In the genomic region with DNA sequence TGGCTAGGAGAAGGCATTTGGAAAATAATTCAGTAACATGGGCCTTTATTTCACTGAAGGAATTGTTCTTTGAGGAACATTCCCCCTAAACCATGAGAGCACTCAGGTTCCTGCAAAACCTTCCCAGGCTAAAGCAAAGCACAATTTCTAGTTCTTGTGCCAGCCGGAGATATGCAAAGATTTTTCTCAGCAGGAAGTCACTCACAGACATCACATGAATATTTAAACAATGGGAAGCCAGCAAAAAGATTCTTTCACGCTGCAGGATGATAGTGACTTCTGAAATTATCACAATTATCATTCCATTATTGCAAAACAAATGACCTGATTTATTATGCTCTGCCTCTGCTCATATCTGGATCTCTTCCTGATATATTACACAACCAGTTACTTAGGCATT, we compare ENCODE assay signal across 18 cellular contexts.
"Had no signal": no experiment of that assay in that cellular context is flagged by ENCODE, and none has a peak within 500 bp of the region (broad histone marks: within the 10 kb centered on the region; RNA-seq: fewer than 3 reads in every experiment).

No MANE protein-coding gene starts in this region.

- H3K36me3 ChIP-seq: ascending aorta, heart left ventricle, right atrium auricular region, tibial artery, uterus had no signal

- H3K27me3 Mint-ChIP-seq: activated T-helper 17 cell treated with anti-CD3 and anti-CD28 coated beads, Interleukin-2, amount 50 U/mL, for 72 hours; effector memory CD8-positive, alpha-beta T cell; stimulated activated memory B cell treated with anti-CD40 and anti-IgM and Interleukin-4, amounts not matched to agents 10 μg/mL and 1 μg/mL and 100 μg/mL, for 72 hours had no signal

- H3K4me1 Mint-ChIP-seq: stimulated activated memory B cell treated with anti-CD40 and anti-IgM and Interleukin-4, amounts not matched to agents 10 μg/mL and 1 μg/mL and 100 μg/mL, for 72 hours had no signal

- H3K9me3 ChIP-seq: ascending aorta, heart left ventricle, right atrium auricular region, tibial artery, uterus had no signal

- ATAC-seq: activated CD4-positive, CD25-positive, alpha-beta regulatory T cell treated with anti-CD3 and anti-CD28 coated beads, Interleukin-2, amount 50 U/mL, for 24 hours; activated T-helper 17 cell treated with anti-CD3 and anti-CD28 coated beads, Interleukin-2, amount 50 U/mL, for 72 hours; effector memory CD8-positive, alpha-beta T cell; heart left ventricle; left colon; stimulated activated memory B cell treated with anti-CD40 and anti-IgM and Interleukin-4, amounts not matched to agents 10 μg/mL and 1 μg/mL and 100 μg/mL, for 72 hours had no signal

- H3K27me3 ChIP-seq: ascending aorta, right atrium auricular region, tibial artery, uterus had no signal

- H3K27ac ChIP-seq: ascending aorta, epithelial cell of prostate, heart left ventricle, right atrium auricular region, tibial artery, uterus had no signal

- H3K27ac Mint-ChIP-seq: activated T-helper 17 cell treated with anti-CD3 and anti-CD28 coated beads, Interleukin-2, amount 50 U/mL, for 72 hours; effector memory CD8-positive, alpha-beta T cell; stimulated activated memory B cell treated with anti-CD40 and anti-IgM and Interleukin-4, amounts not matched to agents 10 μg/mL and 1 μg/mL and 100 μg/mL, for 72 hours had no signal

- H3K36me3 Mint-ChIP-seq: stimulated activated memory B cell treated with anti-CD40 and anti-IgM and Interleukin-4, amounts not matched to agents 10 μg/mL and 1 μg/mL and 100 μg/mL, for 72 hours had no signal

- DNase-seq: activated naive CD4-positive, alpha-beta T cell treated with Interleukin-2 at 50 U/mL for 16 hours; activated T-cell treated with anti-CD3 and anti-CD28 coated beads for 4 hours; dermis blood vessel endothelial cell; effector memory CD8-positive, alpha-beta T cell; heart left ventricle; left colon; midbrain; posterior cingulate gyrus; stimulated activated CD4-positive, alpha-beta T cell treated with anti-CD3 and anti-CD28 coated beads, Interleukin-2, amount 100 ng/mL, for 48 hours; tibial artery; uterus had no signal

- H3K4me3 Mint-ChIP-seq: effector memory CD8-positive, alpha-beta T cell; stimulated activated memory B cell treated with anti-CD40 and anti-IgM and Interleukin-4, amounts not matched to agents 10 μg/mL and 1 μg/mL and 100 μg/mL, for 72 hours had no signal

- H3K4me3 ChIP-seq: ascending aorta, heart left ventricle, lung, right atrium auricular region, tibial artery, uterus had no signal

- H3K4me1 ChIP-seq: ascending aorta, right atrium auricular region, tibial artery, uterus had no signal

- H3K9me3 Mint-ChIP-seq: activated T-helper 17 cell treated with anti-CD3 and anti-CD28 coated beads, Interleukin-2, amount 50 U/mL, for 72 hours; stimulated activated memory B cell treated with anti-CD40 and anti-IgM and Interleukin-4, amounts not matched to agents 10 μg/mL and 1 μg/mL and 100 μg/mL, for 72 hours had no signal
